ENCODE assay signal across 16 cellular contexts in genomic region chr1:153827168-153827964, GRCh38. TPM values are rescaled to one million over a fixed set of nuclear protein-coding genes. Genes with fewer than 3 reads are reported as not detected.
A peak's percentile ranks its signal among the peaks of the same experiment; 100 is the strongest.
DNase-seq lines count a peak whose midpoint lies in the region; ATAC-seq, FAIRE-seq and TF ChIP-seq lines count a peak whose summit lies in the region.
"Had no signal": no experiment of that assay in that cellular context is flagged by ENCODE, and none has a peak within 500 bp of the region (broad histone marks: within the 10 kb centered on the region; RNA-seq: fewer than 3 reads in every experiment).

No MANE protein-coding gene starts in this region.

- H3K27me3 Mint-ChIP-seq in MCF 10A (ENCODE audit: insufficient read depth, unreplicated experiment) (no peaks in the 10 kb centered on the region), osteocyte (ENCODE audit: unreplicated experiment) (no peaks in the 10 kb centered on the region)
- no peaks in the 10 kb centered on the region for H3K27me3 Mint-ChIP-seq in stimulated activated naive B cell treated with anti-CD40 and anti-IgM and Interleukin-4, amounts not matched to agents 10 μg/mL and 1 μg/mL and 100 μg/mL, for 72 hours
- H3K27me3 Mint-ChIP-seq: activated CD4-positive, alpha-beta T cell treated with anti-CD3 and anti-CD28 coated beads, Interleukin-2, amount 10 ng/mL, durations not matched to agents 7 days and 5 days; IgD-negative memory B cell had no signal

- intact Hi-C loops in MCF 10A (cut with micrococcal nuclease) (no loop called here), breast epithelium (cut with DNase I; ENCODE audit: low total_unique reads) (no loop called here), K562 (cut with micrococcal nuclease) (no loop called here)

- no peaks in the 10 kb centered on the region for H3K27me3 ChIP-seq in breast epithelium
- H3K27me3 ChIP-seq in Loucy (ENCODE audit: insufficient read depth, low read length, poor library complexity, severe bottlenecking): no peaks in the 10 kb centered on the region
- no peaks in the 10 kb centered on the region for H3K27me3 ChIP-seq in K562 (ENCODE audit: control insufficient read depth in 2 of 2, insufficient read depth in 2 of 2, low read length in 2 of 2)
- H3K27me3 ChIP-seq: SJSA1 had no signal

- H3K36me3 Mint-ChIP-seq in MCF 10A (ENCODE audit: insufficient read depth, unreplicated experiment) (peaks cover 72% of the 10 kb centered on the region), osteocyte (ENCODE audit: unreplicated experiment) (peaks cover 11% of the 10 kb centered on the region)
- peaks cover 28 to 30% of the 10 kb centered on the region in 2 donors for H3K36me3 Mint-ChIP-seq in stimulated activated naive B cell treated with anti-CD40 and anti-IgM and Interleukin-4, amounts not matched to agents 10 μg/mL and 1 μg/mL and 100 μg/mL, for 72 hours

- no peak overlapping the region for H3K4me3 Mint-ChIP-seq in MCF 10A (ENCODE audit: unreplicated experiment)
- H3K4me3 Mint-ChIP-seq in stimulated activated naive B cell treated with anti-CD40 and anti-IgM and Interleukin-4, amounts not matched to agents 10 μg/mL and 1 μg/mL and 100 μg/mL, for 72 hours: no peak overlapping the region
- no peak overlapping the region for H3K4me3 Mint-ChIP-seq in osteocyte (ENCODE audit: unreplicated experiment)
- H3K4me3 Mint-ChIP-seq: activated CD4-positive, alpha-beta T cell treated with anti-CD3 and anti-CD28 coated beads, Interleukin-2, amount 10 ng/mL, durations not matched to agents 7 days and 5 days had no signal

- TF ChIP-seq POLR2A in breast epithelium (IDR thresholded peaks at IDR 0.05) (no peak), K562 (conservative IDR thresholded peaks at IDR 0.05) (no peak)

- TF ChIP-seq EP300 in K562 (IDR thresholded peaks at IDR 0.05; ENCODE audit: low read length): no peak

- DNase-seq in MCF 10A (ENCODE audit: unreplicated experiment) (no peak), breast epithelium (ENCODE audit: low spot score in 2 of 2) (no peak), K562 (ENCODE audit: extremely low read depth in 1 of 4, low spot score in 3 of 4) (no peak), NCI-H526 (lab: John Stamatoyannopoulos, UW) (no peak), hepatic stellate cell (ENCODE audit: low spot score) (no peak), osteocyte (ENCODE audit: extremely low spot score, unreplicated experiment) (no peak)
- no peak for DNase-seq in stimulated activated naive B cell treated with anti-CD40 and anti-IgM and Interleukin-4, amounts not matched to agents 10 μg/mL and 1 μg/mL and 100 μg/mL, for 72 hours
- DNase-seq: activated CD4-positive, alpha-beta T cell treated with anti-CD3 and anti-CD28 coated beads, Interleukin-2, amount 10 ng/mL, durations not matched to agents 7 days and 5 days; NCI-H1417; NCI-H345; posterior cingulate gyrus; stimulated activated naive CD8-positive, alpha-beta T cell treated with anti-CD3 and anti-CD28 coated beads, Interleukin-15, Interleukin-2, amounts not matched to agents 100 U/mL and 50 U/mL, for 24 hours had no signal

- H3K9ac ChIP-seq in Loucy (ENCODE audit: low read depth, low read length, poor library complexity, severe bottlenecking): no peak overlapping the region
- H3K9ac ChIP-seq in K562 (ENCODE audit: insufficient read depth in 1 of 2, low read depth in 2 of 2, low read length in 2 of 2): no peak overlapping the region

- no peaks in the 10 kb centered on the region for H3K36me3 ChIP-seq in breast epithelium
- H3K36me3 ChIP-seq in Loucy (ENCODE audit: insufficient read depth, low read length): peaks cover 42% of the 10 kb centered on the region; the same call in 1 of the 2 replicates
- peaks cover 36% of the 10 kb centered on the region for H3K36me3 ChIP-seq in K562 (ENCODE audit: control insufficient read depth, insufficient read depth, low read length)

- CTCF ChIA-PET in MCF 10A (lab: Yijun Ruan, JAX) (interaction anchor here (0.6 to 2.6 kb wide), 9 partner anchors 13 to 1583 kb away, joined by 3 to 17 read pairs (median 3); partner anchors contain the start of genes JTB and RAB13), K562 (lab: Yijun Ruan, JAX; ENCODE audit: low intra/inter-chr PET ratio) (no interaction called here)

- TF ChIP-seq CTCF in MCF 10A (IDR thresholded peaks at IDR 0.05; ENCODE audit: unreplicated experiment) (peak; percentile 12), breast epithelium (IDR thresholded peaks at IDR 0.05) (no peak), Loucy (conservative IDR thresholded peaks at IDR 0.05; ENCODE audit: low read length) (peak; percentile 43), K562 (IDR thresholded peaks at IDR 0.05 in 2 of 3, conservative IDR thresholded peaks at IDR 0.05 in 1 of 3; ENCODE audit: insufficient read depth in 2 of 3, low read depth in 1 of 3, low read length in 3 of 3) (peak in 1 of 3 experiments; percentile 17; a peak in 1 of 6 replicates), osteocyte (IDR thresholded peaks at IDR 0.05) (no peak)

- H3K9me2 ChIP-seq in Loucy (replicated peaks; ENCODE audit: low read depth, low read length): no peaks in the 10 kb centered on the region

- H4K20me1 ChIP-seq in Loucy (ENCODE audit: insufficient read depth, low read length, poor library complexity, severe bottlenecking) (peaks cover 5% of the 10 kb centered on the region), K562 (replicated peaks; ENCODE audit: control insufficient read depth, insufficient read depth, low read length) (no peaks in the 10 kb centered on the region)

- H3K4me2 ChIP-seq in Loucy (ENCODE audit: low read depth, low read length, poor library complexity, severe bottlenecking): no peak overlapping the region
- no peak overlapping the region for H3K4me2 ChIP-seq in K562 (ENCODE audit: insufficient read depth, low read length)

- H3K4me1 Mint-ChIP-seq in MCF 10A (ENCODE audit: insufficient read depth, unreplicated experiment): peaks cover 5% of the 10 kb centered on the region
- H3K4me1 Mint-ChIP-seq in stimulated activated naive B cell treated with anti-CD40 and anti-IgM and Interleukin-4, amounts not matched to agents 10 μg/mL and 1 μg/mL and 100 μg/mL, for 72 hours: peaks cover 0 to 6% of the 10 kb centered on the region in 2 donors
- peaks cover 3% of the 10 kb centered on the region for H3K4me1 Mint-ChIP-seq in osteocyte (ENCODE audit: unreplicated experiment)
- H3K4me1 Mint-ChIP-seq: activated CD4-positive, alpha-beta T cell treated with anti-CD3 and anti-CD28 coated beads, Interleukin-2, amount 10 ng/mL, durations not matched to agents 7 days and 5 days had no signal

- no peak for ATAC-seq in K562
- peak in 1 of 2 donors; percentile 31 for ATAC-seq in stimulated activated naive B cell treated with anti-CD40 and anti-IgM and Interleukin-4, amounts not matched to agents 10 μg/mL and 1 μg/mL and 100 μg/mL, for 72 hours (replicated peaks)
- ATAC-seq: stimulated activated naive CD8-positive, alpha-beta T cell treated with anti-CD3 and anti-CD28 coated beads, Interleukin-15, Interleukin-2, amounts not matched to agents 100 U/mL and 50 U/mL, for 24 hours had no signal

- BruUV-seq in MCF 10A (replicated peaks; lab: Mats Ljungman, UMichigan) (TSS peak; percentile 51), K562 (replicated peaks; lab: Mats Ljungman, UMichigan) (TSS peak; percentile 25)

- H3K27ac ChIP-seq in breast epithelium: no peak overlapping the region
- H3K27ac ChIP-seq in K562 (ENCODE audit: extremely low read depth, low read depth, low read length): no peak overlapping the region
- H3K27ac ChIP-seq: SJSA1 had no signal

- H3K4me3 ChIP-seq in breast epithelium: no peak overlapping the region
- H3K4me3 ChIP-seq in Loucy (ENCODE audit: low read length, poor library complexity, severe bottlenecking): no peak overlapping the region
- H3K4me3 ChIP-seq in K562: no peak overlapping the region
- H3K4me3 ChIP-seq: SJSA1 had no signal

- no peaks in the 10 kb centered on the region for H3K9me1 ChIP-seq in K562 (ENCODE audit: control insufficient read depth, insufficient read depth, low read length)

- 64% methylated on average over 3 of the region's 6 CpGs for WGBS in K562 (ENCODE audit: insufficient coverage, low coverage, missing lambda C conversion rate)

- POLR2A ChIA-PET in MCF 10A (lab: Yijun Ruan, JAX): interaction anchor here (0.5 to 1.2 kb wide), 5 partner anchors 11 to 150 kb away, joined by 3 to 4 read pairs (median 3); partner anchors contain the start of gene JTB
- POLR2A ChIA-PET in K562 (lab: Yijun Ruan, JAX): interaction anchor here (0.9 to 1.5 kb wide), 4 partner anchors 9 to 163 kb away, joined by 3 to 6 read pairs (median 4); partner anchors contain the start of genes CRTC2 and RPS27

- H3K27ac Mint-ChIP-seq in MCF 10A (ENCODE audit: low read depth, unreplicated experiment) (peak overlapping the region; percentile 31), osteocyte (ENCODE audit: unreplicated experiment) (no peak overlapping the region)
- H3K27ac Mint-ChIP-seq in stimulated activated naive B cell treated with anti-CD40 and anti-IgM and Interleukin-4, amounts not matched to agents 10 μg/mL and 1 μg/mL and 100 μg/mL, for 72 hours: peak overlapping the region; percentile 51
- H3K27ac Mint-ChIP-seq: activated CD4-positive, alpha-beta T cell treated with anti-CD3 and anti-CD28 coated beads, Interleukin-2, amount 10 ng/mL, durations not matched to agents 7 days and 5 days had no signal

- H3K4me1 ChIP-seq in breast epithelium: no peaks in the 10 kb centered on the region
- H3K4me1 ChIP-seq in Loucy (ENCODE audit: insufficient read depth, low read length, poor library complexity, severe bottlenecking): no peaks in the 10 kb centered on the region
- no peaks in the 10 kb centered on the region; a peak in 1 of 5 replicates for H3K4me1 ChIP-seq in K562 (replicated peaks in 1 of 2; ENCODE audit: control insufficient read depth in 2 of 2, insufficient read depth in 2 of 2, low read length in 2 of 2)
- H3K4me1 ChIP-seq: SJSA1 had no signal

- FAIRE-seq in K562 (lab: Jason Lieb, UNC): no peak
- FAIRE-seq: bronchial epithelial cell had no signal

- peaks cover 24% of the 10 kb centered on the region for H3K79me2 ChIP-seq in Loucy (ENCODE audit: insufficient read depth, low read length)
- H3K79me2 ChIP-seq in K562 (ENCODE audit: control insufficient read depth, insufficient read depth, low read length): peaks cover 13% of the 10 kb centered on the region; the same call in 1 of the 3 replicates

- no peaks in the 10 kb centered on the region for H3F3A ChIP-seq in Loucy (ENCODE audit: low read depth)

- no peak for TF ChIP-seq RAD21 in K562 (CRISPR knock-in tag; conservative IDR thresholded peaks at IDR 0.05 in 1 of 2, IDR thresholded peaks at IDR 0.05 in 1 of 2)

- H3K9me3 ChIP-seq in breast epithelium (no peaks in the 10 kb centered on the region), Loucy (ENCODE audit: insufficient read depth, low read depth, low read length) (no peaks in the 10 kb centered on the region), K562 (replicated peaks; ENCODE audit: control insufficient read depth, insufficient read depth, low read depth, low read length) (no peaks in the 10 kb centered on the region)
- H3K9me3 ChIP-seq: SJSA1 had no signal

- in situ Hi-C loops in K562 (cut with MboI): no loop called here

- H3K9me3 Mint-ChIP-seq in MCF 10A (ENCODE audit: unreplicated experiment) (no peaks in the 10 kb centered on the region), osteocyte (ENCODE audit: unreplicated experiment) (no peaks in the 10 kb centered on the region)
- H3K9me3 Mint-ChIP-seq in stimulated activated naive B cell treated with anti-CD40 and anti-IgM and Interleukin-4, amounts not matched to agents 10 μg/mL and 1 μg/mL and 100 μg/mL, for 72 hours: no peaks in the 10 kb centered on the region
- H3K9me3 Mint-ChIP-seq: activated CD4-positive, alpha-beta T cell treated with anti-CD3 and anti-CD28 coated beads, Interleukin-2, amount 10 ng/mL, durations not matched to agents 7 days and 5 days; IgD-negative memory B cell had no signal

- H2AFZ ChIP-seq in Loucy (ENCODE audit: low read length): no peak overlapping the region
- no peak overlapping the region for H2AFZ ChIP-seq in K562 (ENCODE audit: low read depth, low read length)

RNA-seq across cellular contexts. Expression of gene SLC27A3, which starts 52.2 kb away (rescaled TPM):
- total RNA-seq in MCF 10A (2022) (11.1 and 12.8 TPM in 2 replicates), breast epithelium (10 to 100 TPM; 23.0 to 36.2 (median 31.5) TPM), K562 (2014; rRNA removed) (1.2 and 4.0 TPM in 2 replicates), K562 (2014; rRNA removed; fragmentation: Illumina TruSeq; extraction: Trizol) (1.6 and 2.6 TPM in 2 replicates), K562 (2015; rRNA removed; fragmentation: Illumina TruSeq; extraction: Trizol) (2.1 and 3.0 TPM in 2 replicates), K562 (2021) (2.8 and 3.6 TPM in 2 replicates), osteocyte (9.9 and 11.9 TPM in 2 replicates)
- 12.5 and 30.3 TPM in 2 replicates for total RNA-seq in K562 (2011; cell fraction: chromatin; rRNA removed; ENCODE audit: low replicate concordance)
- total RNA-seq in K562 (2011; cell fraction: nucleolus; rRNA removed): 16.4 and 17.8 TPM in 2 replicates
- 10.8 and 15.5 TPM in 2 replicates for total RNA-seq in K562 (2011; cell fraction: nucleoplasm; rRNA removed)
- polyA plus RNA-seq in K562 (2011; rRNA removed) (4.1 and 4.3 TPM in 2 replicates), K562 (2014; fragmentation: Illumina TruSeq; extraction: Trizol) (4.7 and 4.9 TPM in 2 replicates), K562 (2014; fragmentation: Nextera tagmentation; extraction: Ambion mirVana) (under 1 TPM; 0.57 to 0.79 TPM), K562 (2014; rRNA removed) (4.3 and 5.2 TPM in 2 replicates)
- 4.4 and 4.6 TPM in 2 replicates for polyA plus RNA-seq in K562 (2011; cell fraction: cytosol; rRNA removed)
- 27.9 and 39.9 TPM in 2 replicates for polyA plus RNA-seq in K562 (2011; cell fraction: nucleus; rRNA removed)
- polyA plus RNA-seq in K562 (2012): 5.5 and 7.3 TPM in 2 replicates
- polyA minus RNA-seq in K562 (2011; rRNA and poly(A)+ RNA removed): 3.5 and 3.8 TPM in 2 replicates
- 3.2 and 4.8 TPM in 2 replicates for polyA minus RNA-seq in K562 (2011; cell fraction: cytosol; rRNA and poly(A)+ RNA removed)
- polyA minus RNA-seq in K562 (2011; cell fraction: nucleus; rRNA and poly(A)+ RNA removed): 2.7 and 4.0 TPM in 2 replicates

Comparison
In these comparisons a context has a peak if more than half of its experiments do, and no peak if none do; other contexts are left out.
1. CTCF ChIP-seq: peak in MCF 10A (single experiment) and Loucy (single experiment); none in breast epithelium (0 of 3) and osteocyte (single experiment).